Comparison of ENCODE assay signal across 9 cellular contexts in the genomic region with DNA sequence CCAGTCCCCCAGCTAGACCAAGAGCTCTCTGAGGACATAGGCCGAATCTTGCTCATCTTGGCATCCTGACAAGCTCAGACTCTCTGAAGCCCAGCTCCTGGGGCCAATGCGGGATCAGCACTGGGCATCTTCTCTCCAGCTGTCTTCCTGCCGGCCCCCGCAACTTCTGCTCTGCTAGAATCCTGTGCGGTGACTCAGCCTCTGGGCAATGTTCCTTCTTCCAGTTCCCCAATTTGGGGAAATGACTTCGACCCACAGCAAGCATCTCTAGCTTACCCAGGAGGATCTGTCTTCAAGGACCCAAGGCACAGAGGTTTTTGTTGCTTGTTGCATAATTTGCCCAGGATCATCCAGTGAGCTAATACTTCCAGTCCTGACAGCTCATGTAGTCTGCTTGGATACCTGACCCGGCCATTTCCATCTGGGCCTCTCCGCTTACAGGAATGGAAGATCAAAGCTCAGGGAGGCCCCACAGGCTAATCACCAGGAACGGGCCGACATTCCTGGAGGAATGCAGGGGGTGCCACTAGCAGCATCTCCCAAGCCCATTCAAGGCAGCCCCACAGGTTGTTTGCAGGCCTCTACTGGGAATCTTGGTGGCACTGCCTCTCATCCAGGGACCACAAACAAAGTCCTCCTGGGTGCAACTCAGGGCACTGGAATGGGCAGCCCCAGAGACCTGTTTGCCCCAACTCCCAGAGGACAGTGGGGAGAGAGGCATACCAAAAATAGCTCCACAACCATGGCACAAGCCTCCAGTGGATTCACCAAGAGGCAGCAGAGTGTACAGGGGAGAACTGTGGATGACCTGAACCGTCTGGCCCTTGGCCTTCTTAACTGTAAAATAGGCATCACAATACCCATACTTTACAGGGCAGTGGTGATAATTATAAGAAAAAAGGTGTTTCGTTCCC.
DNase-seq lines count a peak whose midpoint lies in the region; ATAC-seq, FAIRE-seq and TF ChIP-seq lines count a peak whose summit lies in the region.
"Had no signal": no experiment of that assay in that cellular context is flagged by ENCODE, and none has a peak within 500 bp of the region (broad histone marks: within the 10 kb centered on the region; RNA-seq: fewer than 3 reads in every experiment).

No MANE protein-coding gene starts in this region.

- no peaks in the 10 kb centered on the region for H3K79me2 ChIP-seq in SK-N-SH (ENCODE audit: insufficient read depth)
- H3K79me2 ChIP-seq in PC-9 (ENCODE audit: low read depth): no peaks in the 10 kb centered on the region

- H3K9me3 ChIP-seq in SK-N-SH (no peaks in the 10 kb centered on the region), pancreas (no peaks in the 10 kb centered on the region), PC-9 (ENCODE audit: insufficient read depth, low read depth) (no peaks in the 10 kb centered on the region)

- H3K36me3 ChIP-seq in SK-N-SH (replicated peaks in 1 of 2; ENCODE audit: control insufficient read depth in 1 of 2, insufficient read depth in 2 of 2, low read length in 1 of 2) (no peaks in the 10 kb centered on the region), pancreas (no peaks in the 10 kb centered on the region), PC-9 (ENCODE audit: low read depth) (no peaks in the 10 kb centered on the region)

- CTCF ChIA-PET in SK-N-SH (lab: Yijun Ruan, JAX) (interaction anchor here (0.9 to 1.8 kb wide), 3 partner anchors 12 to 42 kb away, joined by 3 to 4 read pairs (median 3); no protein-coding TSS in a partner anchor), PC-9 (lab: Charles Lee) (no interaction called here)

- H3F3A ChIP-seq in SK-N-SH (replicated peaks; ENCODE audit: insufficient read depth): peaks cover 13% of the 10 kb centered on the region
- H3F3A ChIP-seq in PC-9 (ENCODE audit: insufficient read depth, low read depth): no peaks in the 10 kb centered on the region

- TF ChIP-seq CTCF in SK-N-SH (IDR thresholded peaks at IDR 0.05): no peak
- TF ChIP-seq CTCF in pancreas (IDR thresholded peaks at IDR 0.05): no peak
- TF ChIP-seq CTCF in PC-9 (conservative IDR thresholded peaks at IDR 0.05): no peak

- H3K27me3 ChIP-seq in SK-N-SH (ENCODE audit: insufficient read depth) (no peaks in the 10 kb centered on the region), pancreas (no peaks in the 10 kb centered on the region), PC-9 (ENCODE audit: insufficient read depth, low read depth) (no peaks in the 10 kb centered on the region)

- H3K4me3 ChIP-seq in SK-N-SH (ENCODE audit: low read depth in 2 of 2, low read length in 1 of 2): no peak overlapping the region
- no peak overlapping the region for H3K4me3 ChIP-seq in pancreas
- no peak overlapping the region for H3K4me3 ChIP-seq in PC-9

- POLR2A ChIA-PET in SK-N-SH (lab: Yijun Ruan, JAX): no interaction called here
- POLR2A ChIA-PET in PC-9 (lab: Charles Lee; ENCODE audit: unreplicated experiment): no interaction called here

- H3K9me2 ChIP-seq in SK-N-SH (no peaks in the 10 kb centered on the region), PC-9 (ENCODE audit: insufficient read depth) (no peaks in the 10 kb centered on the region)

- BruUV-seq in PC-9 (replicated peaks; lab: Mats Ljungman, UMichigan): no TSS peak

- DNase-seq in CD1c-positive myeloid dendritic cell (ENCODE audit: extremely low spot score): peak; percentile 95
- no peak for DNase-seq in SK-N-SH
- peak; percentile 95 for DNase-seq in fibroblast of peridontal ligament (ENCODE audit: extremely low read depth)
- DNase-seq in pancreas: peak in 4 of 6 donors; percentile 27 to 37 (median 36)
- DNase-seq in activated CD4-positive, alpha-beta T cell treated with anti-CD3 and anti-CD28 coated beads, Interleukin-2, amount 50 U/mL, for 48 hours: no peak
- DNase-seq in stimulated activated naive CD8-positive, alpha-beta T cell treated with anti-CD3 and anti-CD28 coated beads, Interleukin-15, Interleukin-2, amounts not matched to agents 100 U/mL and 50 U/mL, for 24 hours: no peak
- no peak for DNase-seq in NCI-H1436 (lab: John Stamatoyannopoulos, UW)
- DNase-seq in PC-9: no peak

- no peak for FAIRE-seq in pancreas (lab: Jason Lieb, UNC)

- H3K4me2 ChIP-seq in SK-N-SH (peak overlapping the region; percentile 39), PC-9 (no peak overlapping the region)

- peak in 3 of 4 donors; percentile 37 to 72 (median 52) for ATAC-seq in pancreas
- ATAC-seq in stimulated activated naive CD8-positive, alpha-beta T cell treated with anti-CD3 and anti-CD28 coated beads, Interleukin-15, Interleukin-2, amounts not matched to agents 100 U/mL and 50 U/mL, for 24 hours: no peak

- TF ChIP-seq RAD21 in SK-N-SH (IDR thresholded peaks at IDR 0.05; ENCODE audit: low read length): no peak

- H2AFZ ChIP-seq in SK-N-SH (ENCODE audit: low read depth) (no peak overlapping the region), PC-9 (no peak overlapping the region)
- H2AFZ ChIP-seq: parathyroid adenoma had no signal

- no peak overlapping the region for H3K9ac ChIP-seq in SK-N-SH
- H3K9ac ChIP-seq: parathyroid adenoma had no signal

- H3K4me1 ChIP-seq in SK-N-SH (ENCODE audit: control insufficient read depth in 1 of 2, insufficient read depth in 2 of 2, low read depth in 1 of 2, low read length in 1 of 2): peaks cover 6 to 32% of the 10 kb centered on the region in 2 experiments; a peak in 2 of 4 replicates
- no peaks in the 10 kb centered on the region for H3K4me1 ChIP-seq in pancreas
- H3K4me1 ChIP-seq in PC-9 (replicated peaks; ENCODE audit: insufficient read depth): no peaks in the 10 kb centered on the region
- H3K4me1 ChIP-seq: parathyroid adenoma had no signal

- H4K20me1 ChIP-seq in SK-N-SH (ENCODE audit: insufficient read depth) (no peaks in the 10 kb centered on the region), PC-9 (ENCODE audit: insufficient read depth) (no peaks in the 10 kb centered on the region)

- intact Hi-C loops in pancreas (cut with DNase I): no loop called here
- intact Hi-C loops in PC-9 (cut with micrococcal nuclease; ENCODE audit: unreplicated experiment): no loop called here

- TF ChIP-seq EP300 in SK-N-SH (IDR thresholded peaks at IDR 0.05; ENCODE audit: borderline replicate concordance in 1 of 2, low read depth in 1 of 2, low read length in 1 of 2): no peak

- H3K27ac ChIP-seq in SK-N-SH (ENCODE audit: low read depth in 2 of 2, low read length in 1 of 2) (peak overlapping the region in 1 of 2 experiments; percentile 62; a peak in 2 of 4 replicates), pancreas (no peak overlapping the region), PC-9 (no peak overlapping the region)
- H3K27ac ChIP-seq: parathyroid adenoma had no signal

- 48% methylated on average over 10 of the region's 12 CpGs for WGBS in SK-N-SH (ENCODE audit: low lambda C conversion rate)
- 76 to 80% methylated on average over 12 of the region's 12 CpGs for WGBS in pancreas, 2 donors

TF ChIP-seq in SK-N-SH, 30 proteins besides CTCF, POLR2A, EP300 and RAD21:
- TF ChIP-seq, protein P1, sequence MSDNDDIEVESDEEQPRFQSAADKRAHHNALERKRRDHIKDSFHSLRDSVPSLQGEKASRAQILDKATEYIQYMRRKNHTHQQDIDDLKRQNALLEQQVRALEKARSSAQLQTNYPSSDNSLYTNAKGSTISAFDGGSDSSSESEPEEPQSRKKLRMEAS (IDR thresholded peaks at IDR 0.05; ENCODE audit: low read depth): 0 out of 2 replicates have a peak, but pooled peaks have one; percentile 23
- TF ChIP-seq FOSL2 (IDR thresholded peaks at IDR 0.05; ENCODE audit: borderline replicate concordance, low read depth) (peak; percentile 76; the same call in 1 of the 2 replicates), RCOR1 (IDR thresholded peaks at IDR 0.05; ENCODE audit: low read length) (no peak), RXRA (IDR thresholded peaks at IDR 0.05; ENCODE audit: borderline replicate concordance, low read depth) (no peak), NFIC (IDR thresholded peaks at IDR 0.05; ENCODE audit: borderline replicate concordance) (peak; percentile 68), RFX5 (IDR thresholded peaks at IDR 0.05; ENCODE audit: low read length) (peak; percentile 83), TCF12 (IDR thresholded peaks at IDR 0.05) (peak; percentile 79), TEAD4 (IDR thresholded peaks at IDR 0.05; ENCODE audit: borderline replicate concordance, insufficient read depth) (0 out of 2 replicates have a peak, but pooled peaks have one; percentile 27)
- TF ChIP-seq, protein P2, sequence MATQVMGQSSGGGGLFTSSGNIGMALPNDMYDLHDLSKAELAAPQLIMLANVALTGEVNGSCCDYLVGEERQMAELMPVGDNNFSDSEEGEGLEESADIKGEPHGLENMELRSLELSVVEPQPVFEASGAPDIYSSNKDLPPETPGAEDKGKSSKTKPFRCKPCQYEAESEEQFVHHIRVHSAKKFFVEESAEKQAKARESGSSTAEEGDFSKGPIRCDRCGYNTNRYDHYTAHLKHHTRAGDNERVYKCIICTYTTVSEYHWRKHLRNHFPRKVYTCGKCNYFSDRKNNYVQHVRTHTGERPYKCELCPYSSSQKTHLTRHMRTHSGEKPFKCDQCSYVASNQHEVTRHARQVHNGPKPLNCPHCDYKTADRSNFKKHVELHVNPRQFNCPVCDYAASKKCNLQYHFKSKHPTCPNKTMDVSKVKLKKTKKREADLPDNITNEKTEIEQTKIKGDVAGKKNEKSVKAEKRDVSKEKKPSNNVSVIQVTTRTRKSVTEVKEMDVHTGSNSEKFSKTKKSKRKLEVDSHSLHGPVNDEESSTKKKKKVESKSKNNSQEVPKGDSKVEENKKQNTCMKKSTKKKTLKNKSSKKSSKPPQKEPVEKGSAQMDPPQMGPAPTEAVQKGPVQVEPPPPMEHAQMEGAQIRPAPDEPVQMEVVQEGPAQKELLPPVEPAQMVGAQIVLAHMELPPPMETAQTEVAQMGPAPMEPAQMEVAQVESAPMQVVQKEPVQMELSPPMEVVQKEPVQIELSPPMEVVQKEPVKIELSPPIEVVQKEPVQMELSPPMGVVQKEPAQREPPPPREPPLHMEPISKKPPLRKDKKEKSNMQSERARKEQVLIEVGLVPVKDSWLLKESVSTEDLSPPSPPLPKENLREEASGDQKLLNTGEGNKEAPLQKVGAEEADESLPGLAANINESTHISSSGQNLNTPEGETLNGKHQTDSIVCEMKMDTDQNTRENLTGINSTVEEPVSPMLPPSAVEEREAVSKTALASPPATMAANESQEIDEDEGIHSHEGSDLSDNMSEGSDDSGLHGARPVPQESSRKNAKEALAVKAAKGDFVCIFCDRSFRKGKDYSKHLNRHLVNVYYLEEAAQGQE (IDR thresholded peaks at IDR 0.05; ENCODE audit: low read depth, low read length): no peak
- TF ChIP-seq, protein P3, sequence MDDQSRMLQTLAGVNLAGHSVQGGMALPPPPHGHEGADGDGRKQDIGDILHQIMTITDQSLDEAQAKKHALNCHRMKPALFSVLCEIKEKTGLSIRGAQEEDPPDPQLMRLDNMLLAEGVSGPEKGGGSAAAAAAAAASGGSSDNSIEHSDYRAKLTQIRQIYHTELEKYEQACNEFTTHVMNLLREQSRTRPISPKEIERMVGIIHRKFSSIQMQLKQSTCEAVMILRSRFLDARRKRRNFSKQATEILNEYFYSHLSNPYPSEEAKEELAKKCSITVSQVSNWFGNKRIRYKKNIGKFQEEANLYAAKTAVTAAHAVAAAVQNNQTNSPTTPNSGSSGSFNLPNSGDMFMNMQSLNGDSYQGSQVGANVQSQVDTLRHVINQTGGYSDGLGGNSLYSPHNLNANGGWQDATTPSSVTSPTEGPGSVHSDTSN (IDR thresholded peaks at IDR 0.05): peak; percentile 12

Comparison
In these comparisons a context has a peak if more than half of its experiments do, and no peak if none do; other contexts are left out.
1. DNase-seq: peak in CD1c-positive myeloid dendritic cell (single experiment), fibroblast of peridontal ligament (single experiment) and pancreas (4 of 6); none in SK-N-SH (single experiment), activated CD4-positive, alpha-beta T cell treated with anti-CD3 and anti-CD28 coated beads, Interleukin-2, amount 50 U/mL, for 48 hours (0 of 2), stimulated activated naive CD8-positive, alpha-beta T cell treated with anti-CD3 and anti-CD28 coated beads, Interleukin-15, Interleukin-2, amounts not matched to agents 100 U/mL and 50 U/mL, for 24 hours (single experiment), NCI-H1436 (single experiment) and PC-9 (0 of 2).